8 cellular contexts compared by ENCODE assay signal in the genomic region with DNA sequence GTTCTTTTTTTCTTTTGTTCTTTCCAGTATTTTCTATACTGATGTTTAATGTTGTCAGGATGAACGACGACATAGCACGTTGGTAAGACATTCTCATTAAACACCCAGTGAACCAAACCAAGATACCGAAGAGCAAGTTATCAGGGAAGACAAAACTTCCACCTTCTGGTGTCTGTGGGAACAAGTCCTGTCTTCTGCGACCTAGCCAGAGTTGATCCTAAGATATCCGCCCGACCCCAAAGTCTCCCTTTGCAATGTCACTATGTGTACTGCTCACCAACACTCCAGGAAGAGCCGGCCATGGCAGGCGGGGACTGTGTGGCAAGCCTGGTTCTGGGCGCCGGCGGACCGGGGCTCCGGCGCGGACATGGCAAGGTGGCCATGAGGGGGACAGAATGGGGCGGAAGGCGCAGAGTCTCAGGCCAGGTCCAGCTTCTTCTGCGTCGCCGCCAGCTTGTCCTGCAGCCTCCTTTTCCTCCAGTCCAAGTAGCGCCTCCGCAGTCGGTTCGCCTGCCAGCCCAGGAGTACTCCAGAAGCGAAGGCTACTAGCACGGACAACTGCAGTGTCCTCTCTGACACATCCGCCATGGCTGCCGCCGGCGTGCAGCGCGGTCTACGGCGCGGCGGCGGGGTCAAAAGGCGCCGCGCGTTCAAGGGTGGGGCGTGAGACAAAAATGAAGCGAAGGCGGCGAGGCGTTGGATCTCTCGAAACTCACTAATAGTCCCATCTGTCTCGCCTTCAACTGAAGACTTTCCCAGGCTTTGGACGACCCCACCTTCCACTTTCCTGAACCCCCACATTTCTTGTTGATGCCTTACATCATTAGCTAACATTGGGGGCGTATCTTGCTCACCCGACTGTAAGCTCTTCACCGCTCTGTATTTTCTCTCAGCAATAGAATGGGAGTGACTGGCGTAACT. TPM values are rescaled to one million over a fixed set of nuclear protein-coding genes. Genes with fewer than 3 reads are reported as not detected.
DNase-seq lines count a peak whose midpoint lies in the region; ATAC-seq lines count a peak whose summit lies in the region.

A gene with protein sequence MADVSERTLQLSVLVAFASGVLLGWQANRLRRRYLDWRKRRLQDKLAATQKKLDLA (minus strand): TSS at position 610 of the 921 bp plus-strand sequence. CDS start 22 bp downstream, at position 588.

- H3K4me1 ChIP-seq in ectodermal cell (ENCODE audit: control insufficient read depth, insufficient read depth, low read length) = no peaks in the 10 kb centered on the region

- CTCF ChIA-PET in activated CD8-positive, alpha-beta T cell treated with anti-CD3 and anti-CD28 coated beads, Interleukin-2, amount 10 ng/mL, durations not matched to agents 7 days and 5 days (lab: Charles Lee) = no interaction called here

- DNase-seq in CD1c-positive myeloid dendritic cell (ENCODE audit: extremely low spot score) (peak; percentile 78), NCI-H82 treated with DMSO at 0.1 percent for 48 hours (lab: John Stamatoyannopoulos, UW; ENCODE audit: unreplicated experiment) (peak; percentile 28), lung microvascular endothelial cell (ENCODE audit: low read depth in 2 of 2) (peak; percentile 62 to 73)
- peak; percentile 79 for DNase-seq in activated CD8-positive, alpha-beta T cell treated with anti-CD3 and anti-CD28 coated beads, Interleukin-2, amount 10 ng/mL, durations not matched to agents 7 days and 5 days
- peak; percentile 8 to 60 (median 38) for DNase-seq in stimulated activated CD4-positive, alpha-beta T cell treated with anti-CD3 and anti-CD28 coated beads, TNF-alpha, amount 100 ng/mL, for 48 hours (ENCODE audit: low read depth in 3 of 3)

- H3K27ac ChIP-seq in ectodermal cell (ENCODE audit: insufficient read depth, low read depth, low read length, poor library complexity, severe bottlenecking) = no peak within 1 kb of the TSS

- peak; percentile 85 for ATAC-seq in GM19372 (IDR thresholded peaks at IDR 0.05; ENCODE audit: low read depth, unreplicated experiment)
- peak; percentile 80 for ATAC-seq in HG03520 (IDR thresholded peaks at IDR 0.05; ENCODE audit: unreplicated experiment)
- peak; percentile 96 for ATAC-seq in activated CD8-positive, alpha-beta T cell treated with anti-CD3 and anti-CD28 coated beads, Interleukin-2, amount 10 ng/mL, durations not matched to agents 7 days and 5 days

- H3K9me3 Mint-ChIP-seq in activated CD8-positive, alpha-beta T cell treated with anti-CD3 and anti-CD28 coated beads, Interleukin-2, amount 10 ng/mL, durations not matched to agents 7 days and 5 days (ENCODE audit: insufficient read depth) = no peaks in the 10 kb centered on the region

- peaks cover 8% of the 10 kb centered on the region for H3K4me1 Mint-ChIP-seq in activated CD8-positive, alpha-beta T cell treated with anti-CD3 and anti-CD28 coated beads, Interleukin-2, amount 10 ng/mL, durations not matched to agents 7 days and 5 days (ENCODE audit: low read depth)

- H3K27ac Mint-ChIP-seq in activated CD8-positive, alpha-beta T cell treated with anti-CD3 and anti-CD28 coated beads, Interleukin-2, amount 10 ng/mL, durations not matched to agents 7 days and 5 days = peak within 1 kb of the TSS; percentile 92

- peak within 1 kb of the TSS; percentile 95 for H3K4me3 Mint-ChIP-seq in activated CD8-positive, alpha-beta T cell treated with anti-CD3 and anti-CD28 coated beads, Interleukin-2, amount 10 ng/mL, durations not matched to agents 7 days and 5 days

- peaks cover 4% of the 10 kb centered on the region for H3K36me3 ChIP-seq in ectodermal cell (ENCODE audit: control insufficient read depth, insufficient read depth, low read length)

- peaks cover 17% of the 10 kb centered on the region for H3K27me3 Mint-ChIP-seq in activated CD8-positive, alpha-beta T cell treated with anti-CD3 and anti-CD28 coated beads, Interleukin-2, amount 10 ng/mL, durations not matched to agents 7 days and 5 days (ENCODE audit: low read depth)

- H3K36me3 Mint-ChIP-seq in activated CD8-positive, alpha-beta T cell treated with anti-CD3 and anti-CD28 coated beads, Interleukin-2, amount 10 ng/mL, durations not matched to agents 7 days and 5 days (ENCODE audit: low read depth) = peaks cover 26% of the 10 kb centered on the region

- POLR2A ChIA-PET in activated CD8-positive, alpha-beta T cell treated with anti-CD3 and anti-CD28 coated beads, Interleukin-2, amount 10 ng/mL, durations not matched to agents 7 days and 5 days (lab: Charles Lee) = interaction anchor here (0.9 to 1.0 kb wide), 2 partner anchors 9 to 11 kb away, joined by 3 to 4 read pairs; no protein-coding TSS in a partner anchor

- H3K27me3 ChIP-seq in ectodermal cell (ENCODE audit: control insufficient read depth, insufficient read depth, low read length, poor library complexity, severe bottlenecking) = no peaks in the 10 kb centered on the region

- H3K4me3 ChIP-seq in ectodermal cell (ENCODE audit: insufficient read depth, low read depth, low read length) = peak within 1 kb of the TSS; percentile 66

- H3K9me3 ChIP-seq in ectodermal cell (ENCODE audit: control insufficient read depth, low read length) = no peaks in the 10 kb centered on the region

- WGBS in ectodermal cell, 2 experiments = 1 to 3% methylated on average over 51 to 54 of the region's 54 CpGs

RNA-seq across cellular contexts. Expression of the gene that starts here (rescaled TPM):
- 10 to 100 TPM; 44.7 to 48.2 TPM for total RNA-seq in activated CD8-positive, alpha-beta T cell treated with anti-CD3 and anti-CD28 coated beads, Interleukin-2, amount 10 ng/mL, durations not matched to agents 7 days and 5 days
- polyA plus RNA-seq in ectodermal cell (2013, experiment 1 of 4) = 18.3 TPM
- 18.3 TPM for polyA plus RNA-seq in ectodermal cell (2013, experiment 2 of 4)
- 17.7 TPM for polyA plus RNA-seq in ectodermal cell (2013, experiment 3 of 4)
- 20.1 TPM for polyA plus RNA-seq in ectodermal cell (2013, experiment 4 of 4)
- 59.1 and 73.2 TPM in 2 replicates for total RNA-seq in lung microvascular endothelial cell

Comparison
In these comparisons a context has a peak if more than half of its experiments do, and no peak if none do; other contexts are left out.
1. DNase-seq: peak in every context shown above with its lines; median percentile 79 in activated CD8-positive, alpha-beta T cell treated with anti-CD3 and anti-CD28 coated beads, Interleukin-2, amount 10 ng/mL, durations not matched to agents 7 days and 5 days; 78 in CD1c-positive myeloid dendritic cell; 68 in lung microvascular endothelial cell; 38 in stimulated activated CD4-positive, alpha-beta T cell treated with anti-CD3 and anti-CD28 coated beads, TNF-alpha, amount 100 ng/mL, for 48 hours; 28 in NCI-H82 treated with DMSO at 0.1 percent for 48 hours.